ENCODE assay signal across 17 cellular contexts in the genomic region with DNA sequence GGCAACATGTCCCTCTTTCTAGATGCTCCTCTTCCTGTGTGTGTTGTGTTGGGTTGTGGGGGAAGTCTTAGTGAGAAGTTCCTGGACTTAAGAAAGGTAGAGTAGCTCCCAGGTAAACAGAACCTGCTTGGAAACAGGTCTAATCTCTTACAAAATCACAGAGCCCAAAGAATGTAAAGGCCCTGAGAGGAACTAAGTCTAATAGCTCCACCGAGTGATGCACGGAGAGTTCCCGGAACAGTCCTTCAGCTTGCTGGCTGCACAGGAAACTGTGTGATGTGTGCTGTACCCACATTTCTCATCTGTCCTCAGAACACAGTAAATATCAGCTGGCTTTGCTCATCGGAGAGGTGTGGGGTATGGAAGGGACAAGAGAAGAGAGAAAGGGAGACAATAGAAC.
DNase-seq lines count a peak whose midpoint lies in the region; ATAC-seq, FAIRE-seq and TF ChIP-seq lines count a peak whose summit lies in the region.
"Had no signal": no experiment of that assay in that cellular context is flagged by ENCODE, and none has a peak within 500 bp of the region (broad histone marks: within the 10 kb centered on the region; RNA-seq: fewer than 3 reads in every experiment).

No MANE protein-coding gene starts in this region.

- ATAC-seq in Panc1, result no peak

- H3K36me3 ChIP-seq in cardiac muscle cell (no peaks in the 10 kb centered on the region), Panc1 (ENCODE audit: control insufficient read depth, insufficient read depth, low read length) (no peaks in the 10 kb centered on the region; the same call in 1 of the 2 replicates), mesenchymal stem cell (ENCODE audit: control insufficient read depth in 1 of 2, insufficient read depth in 2 of 2, low read depth in 1 of 2, low read length in 2 of 2) (no peaks in the 10 kb centered on the region)

- DNase-seq in cardiac muscle cell (ENCODE audit: low read depth in 1 of 2, low spot score in 1 of 2) (no peak), cardiac septum (ENCODE audit: low spot score) (no peak), Panc1 (ENCODE audit: low read depth, low spot score) (no peak), mesenchymal stem cell (peak; percentile 8), urothelium cell line (ENCODE audit: low spot score) (no peak), NAMALWA (ENCODE audit: low spot score) (no peak), putamen (ENCODE audit: low spot score) (no peak), activated gamma-delta T cell (lab: John Stamatoyannopoulos, UW) (no peak)
- DNase-seq: CD4-positive, alpha-beta memory T cell; KBM-7; NCI-H1092; NCI-H1694 treated with DMSO at 0.1 percent for 48 hours; NCI-H446 treated with DMSO at 0.1 percent for 48 hours; NCI-H748 treated with DMSO at 0.1 percent for 48 hours; SHP77 had no signal

- peak; percentile 17 for FAIRE-seq in urothelium cell line (lab: Jason Lieb, UNC)
- FAIRE-seq: H54, RCC 7860 had no signal

- no peaks in the 10 kb centered on the region for H3K27me3 ChIP-seq in cardiac muscle cell
- no peaks in the 10 kb centered on the region for H3K27me3 ChIP-seq in Panc1 (ENCODE audit: control insufficient read depth, insufficient read depth, low read length)
- peaks cover 0 to 49% of the 10 kb centered on the region in 2 experiments for H3K27me3 ChIP-seq in mesenchymal stem cell (ENCODE audit: control insufficient read depth in 1 of 2, insufficient read depth in 1 of 2, low read length in 2 of 2)

- H3K9me3 ChIP-seq in cardiac muscle cell (ENCODE audit: low read depth) (no peaks in the 10 kb centered on the region), Panc1 (ENCODE audit: control insufficient read depth, insufficient read depth, low read depth, low read length) (no peaks in the 10 kb centered on the region), mesenchymal stem cell (ENCODE audit: control insufficient read depth, low read length) (peaks cover 3% of the 10 kb centered on the region)

- H3K23ac ChIP-seq in mesenchymal stem cell (ENCODE audit: low read length in 2 of 2), result no peak overlapping the region

- no peak overlapping the region for H2AFZ ChIP-seq in mesenchymal stem cell (ENCODE audit: low read depth, low read length)

- POLR2A ChIA-PET in Panc1 (lab: Charles Lee), result no interaction called here

- H3K27ac ChIP-seq in cardiac muscle cell (peak overlapping the region; percentile 64), Panc1 (ENCODE audit: low read length) (peak overlapping the region; percentile 31; the same call in 1 of the 2 replicates), mesenchymal stem cell (ENCODE audit: low read length, poor library complexity, severe bottlenecking) (peak overlapping the region; percentile 17)

- TF ChIP-seq CTCF in cardiac muscle cell (IDR thresholded peaks at IDR 0.05; ENCODE audit: low read depth, low read length) (no peak), Panc1 (IDR thresholded peaks at IDR 0.05) (no peak)

- in situ Hi-C loops in Panc1 (cut with HindIII; ENCODE audit: low pct_unique_long_range_greater_than_20kb, low sequenced_read_pairs), result no loop called here

- peak overlapping the region; percentile 29 for H4K8ac ChIP-seq in mesenchymal stem cell (ENCODE audit: low read length)

- H3K79me1 ChIP-seq in mesenchymal stem cell (replicated peaks; ENCODE audit: low read length, poor library complexity, severe bottlenecking), result no peaks in the 10 kb centered on the region

- peak overlapping the region; percentile 69 to 92 for H2BK12ac ChIP-seq in mesenchymal stem cell (ENCODE audit: low read length in 2 of 2)

- H3K14ac ChIP-seq in mesenchymal stem cell (ENCODE audit: low read length in 2 of 2), result no peak overlapping the region

- H3K4ac ChIP-seq in mesenchymal stem cell (ENCODE audit: low read depth in 1 of 2, low read length in 2 of 2), result no peak overlapping the region

- H2AK5ac ChIP-seq in mesenchymal stem cell (ENCODE audit: low read length, severe bottlenecking), result peak overlapping the region; percentile 35

- no TSS peak for BruUV-seq in Panc1 (replicated peaks; lab: Mats Ljungman, UMichigan)

- no peak overlapping the region for H2BK120ac ChIP-seq in mesenchymal stem cell (ENCODE audit: low read depth, low read length)

- no peak overlapping the region for H4K91ac ChIP-seq in mesenchymal stem cell (ENCODE audit: low read length)

- CTCF ChIA-PET in Panc1 (lab: Charles Lee), result no interaction called here

- peaks cover 66% of the 10 kb centered on the region for H3K4me1 ChIP-seq in cardiac muscle cell (ENCODE audit: low read depth)
- H3K4me1 ChIP-seq in Panc1 (ENCODE audit: control insufficient read depth, insufficient read depth, low read length), result peaks cover 17% of the 10 kb centered on the region
- H3K4me1 ChIP-seq in mesenchymal stem cell (ENCODE audit: control insufficient read depth, insufficient read depth, low read depth, low read length), result peaks cover 2% of the 10 kb centered on the region

- no peak overlapping the region for H3K4me2 ChIP-seq in mesenchymal stem cell (ENCODE audit: low read length, poor library complexity, severe bottlenecking)

- H3K4me3 ChIP-seq in cardiac muscle cell (no peak overlapping the region), Panc1 (ENCODE audit: low read depth in 2 of 2, low read length in 2 of 2) (no peak overlapping the region), mesenchymal stem cell (ENCODE audit: insufficient read depth in 1 of 2, low read depth in 1 of 2, low read length in 2 of 2) (no peak overlapping the region)

- WGBS in mesenchymal stem cell, result 60% methylated on average over 3 of the region's 4 CpGs

- no peak overlapping the region for H3K9ac ChIP-seq in mesenchymal stem cell (ENCODE audit: low read length)

- no peak overlapping the region for H2BK15ac ChIP-seq in mesenchymal stem cell (ENCODE audit: low read depth, poor library complexity, severe bottlenecking)

- H3K18ac ChIP-seq in mesenchymal stem cell (ENCODE audit: low read depth in 1 of 2, low read length in 2 of 2), result peak overlapping the region in 1 of 2 experiments; percentile 42

- intact Hi-C loops in cardiac septum (cut with DNase I) (no loop called here), Panc1 (cut with micrococcal nuclease; ENCODE audit: unreplicated experiment) (no loop called here)

- H2BK5ac ChIP-seq in mesenchymal stem cell (ENCODE audit: low read depth, low read length, poor library complexity, severe bottlenecking), result no peak overlapping the region
